ENCODE assay signal across 36 cellular contexts in the genomic region with DNA sequence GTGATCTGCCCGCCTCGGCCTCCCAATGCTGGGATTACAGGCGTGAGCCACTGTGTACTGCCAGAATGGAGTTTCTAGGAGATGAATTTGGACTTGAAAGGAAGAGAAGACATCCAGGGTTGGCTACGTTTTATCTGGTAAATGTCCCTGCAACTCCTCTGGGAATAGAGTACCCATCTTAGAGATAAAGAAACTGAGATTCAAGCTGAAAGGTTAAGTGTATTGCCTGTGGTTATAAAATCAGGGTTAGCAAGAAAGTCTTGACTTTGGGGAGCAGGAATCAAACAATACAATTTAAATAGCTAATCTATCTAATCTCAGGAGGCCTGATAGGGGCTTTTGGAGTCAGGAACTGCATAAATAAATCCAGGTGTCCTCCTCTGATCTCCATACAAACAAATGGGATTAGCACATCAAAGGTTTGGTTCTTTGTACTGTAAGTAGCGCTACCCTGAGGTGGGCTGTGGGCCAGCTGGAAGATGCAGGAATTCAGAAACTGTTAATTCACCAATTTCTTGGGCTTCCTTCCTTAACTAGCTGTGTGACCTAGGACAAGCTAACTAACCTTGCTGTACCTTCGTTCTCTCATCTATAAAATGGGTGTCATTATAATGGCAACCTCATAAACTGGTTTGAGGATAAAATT. TPM values are rescaled to one million over a fixed set of nuclear protein-coding genes. Genes with fewer than 3 reads are reported as not detected.
"Had no signal": no experiment of that assay in that cellular context is flagged by ENCODE, and none has a peak within 500 bp of the region (broad histone marks: within the 10 kb centered on the region; RNA-seq: fewer than 3 reads in every experiment).

No MANE protein-coding gene starts in this region.

- H3K4me3 ChIP-seq: ascending aorta, cardiac muscle cell, heart left ventricle, pancreas, prostate gland, sigmoid colon, thoracic aorta, uterus had no signal

- H3K9me3 ChIP-seq: ascending aorta, heart left ventricle, pancreas, prostate gland, sigmoid colon, thoracic aorta, uterus had no signal

- H3K36me3 ChIP-seq: ascending aorta, cardiac muscle cell, heart left ventricle, pancreas, prostate gland, sigmoid colon, thoracic aorta, uterus, WERI-Rb-1 had no signal

- H3K4me1 Mint-ChIP-seq: activated CD4-positive, alpha-beta T cell treated with anti-CD3 and anti-CD28 coated beads, Interleukin-2, amount 10 ng/mL, durations not matched to agents 24 days and 14 days; activated naive CD4-positive, alpha-beta T cell treated with anti-CD3 and anti-CD28 coated beads, Interleukin-2, amount 10 ng/mL, durations not matched to agents 7 days and 5 days; activated naive CD8-positive, alpha-beta T cell treated with anti-CD3 and anti-CD28 coated beads, Interleukin-2, amount 10 ng/mL, durations not matched to agents 7 days and 5 days; brain; immature natural killer cell; naive thymus-derived CD4-positive, alpha-beta T cell; stimulated activated effector memory CD8-positive, alpha-beta T cell treated with anti-CD3 and anti-CD28 coated beads, Interleukin-12 subunit alpha, Interleukin-12 subunit beta, amount 100 ng/mL, for 72 hours had no signal

- H3K4me3 Mint-ChIP-seq: activated CD4-positive, alpha-beta memory T cell treated with anti-CD3 and anti-CD28 coated beads for 36 hours; activated CD4-positive, alpha-beta T cell treated with anti-CD3 and anti-CD28 coated beads, Interleukin-2, amount 10 ng/mL, durations not matched to agents 24 days and 14 days; activated naive CD4-positive, alpha-beta T cell treated with anti-CD3 and anti-CD28 coated beads, Interleukin-2, amount 10 ng/mL, durations not matched to agents 7 days and 5 days; activated naive CD8-positive, alpha-beta T cell treated with anti-CD3 and anti-CD28 coated beads, Interleukin-2, amount 10 ng/mL, durations not matched to agents 7 days and 5 days; activated T-helper 1 cell treated with anti-CD3 and anti-CD28 coated beads, Interleukin-12 subunit alpha, Interleukin-12 subunit beta, Interleukin-2, Interleukin-4 antibody, amounts not matched to agents 30 ng/mL and 10 ng/mL and 1 ng/mL, durations not matched to agents 14 hours and 24 hours and 36 hours; brain; immature natural killer cell; naive thymus-derived CD4-positive, alpha-beta T cell; stimulated activated effector memory CD8-positive, alpha-beta T cell treated with anti-CD3 and anti-CD28 coated beads, Interleukin-12 subunit alpha, Interleukin-12 subunit beta, amount 100 ng/mL, for 72 hours; stimulated activated naive CD8-positive, alpha-beta T cell treated with anti-CD3 and anti-CD28 coated beads, Interleukin-15, Interleukin-2, amounts not matched to agents 100 ng/mL and 50 ng/mL, for 24 hours had no signal

- H3K27ac Mint-ChIP-seq: activated CD4-positive, alpha-beta memory T cell treated with anti-CD3 and anti-CD28 coated beads for 36 hours; activated CD4-positive, alpha-beta T cell treated with anti-CD3 and anti-CD28 coated beads, Interleukin-2, amount 10 ng/mL, durations not matched to agents 24 days and 14 days; activated naive CD4-positive, alpha-beta T cell treated with anti-CD3 and anti-CD28 coated beads, Interleukin-2, amount 10 ng/mL, durations not matched to agents 7 days and 5 days; activated naive CD8-positive, alpha-beta T cell treated with anti-CD3 and anti-CD28 coated beads, Interleukin-2, amount 10 ng/mL, durations not matched to agents 7 days and 5 days; activated T-helper 1 cell treated with anti-CD3 and anti-CD28 coated beads, Interleukin-12 subunit alpha, Interleukin-12 subunit beta, Interleukin-2, Interleukin-4 antibody, amounts not matched to agents 30 ng/mL and 10 ng/mL and 1 ng/mL, durations not matched to agents 14 hours and 24 hours and 36 hours; brain; immature natural killer cell; naive thymus-derived CD4-positive, alpha-beta T cell; stimulated activated effector memory CD8-positive, alpha-beta T cell treated with anti-CD3 and anti-CD28 coated beads, Interleukin-12 subunit alpha, Interleukin-12 subunit beta, amount 100 ng/mL, for 72 hours; stimulated activated naive CD8-positive, alpha-beta T cell treated with anti-CD3 and anti-CD28 coated beads, Interleukin-15, Interleukin-2, amounts not matched to agents 100 ng/mL and 50 ng/mL, for 24 hours had no signal

- H3K36me3 Mint-ChIP-seq: activated CD4-positive, alpha-beta memory T cell treated with anti-CD3 and anti-CD28 coated beads for 36 hours; activated naive CD4-positive, alpha-beta T cell treated with anti-CD3 and anti-CD28 coated beads, Interleukin-2, amount 10 ng/mL, durations not matched to agents 7 days and 5 days; activated naive CD8-positive, alpha-beta T cell treated with anti-CD3 and anti-CD28 coated beads, Interleukin-2, amount 10 ng/mL, durations not matched to agents 7 days and 5 days; brain; immature natural killer cell; naive thymus-derived CD4-positive, alpha-beta T cell; stimulated activated effector memory CD8-positive, alpha-beta T cell treated with anti-CD3 and anti-CD28 coated beads, Interleukin-12 subunit alpha, Interleukin-12 subunit beta, amount 100 ng/mL, for 72 hours had no signal

- H3K27me3 Mint-ChIP-seq: activated CD4-positive, alpha-beta memory T cell treated with anti-CD3 and anti-CD28 coated beads for 36 hours; activated CD4-positive, alpha-beta T cell treated with anti-CD3 and anti-CD28 coated beads, Interleukin-2, amount 10 ng/mL, durations not matched to agents 24 days and 14 days; activated naive CD4-positive, alpha-beta T cell treated with anti-CD3 and anti-CD28 coated beads, Interleukin-2, amount 10 ng/mL, durations not matched to agents 7 days and 5 days; activated naive CD8-positive, alpha-beta T cell treated with anti-CD3 and anti-CD28 coated beads, Interleukin-2, amount 10 ng/mL, durations not matched to agents 7 days and 5 days had no signal

- H3K4me1 ChIP-seq: ascending aorta, heart left ventricle, pancreas, prostate gland, sigmoid colon, uterus had no signal

- ATAC-seq: esophagus mucosa; heart left ventricle; naive thymus-derived CD4-positive, alpha-beta T cell; pancreas; stimulated activated effector memory CD8-positive, alpha-beta T cell treated with anti-CD3 and anti-CD28 coated beads, Interleukin-12 subunit alpha, Interleukin-12 subunit beta, amount 100 ng/mL, for 72 hours had no signal

- DNase-seq: activated CD4-positive, alpha-beta memory T cell treated with anti-CD3 and anti-CD28 coated beads for 36 hours; activated CD4-positive, alpha-beta T cell treated with anti-CD3 and anti-CD28 coated beads, Interleukin-2, amount 10 ng/mL, durations not matched to agents 24 days and 14 days; activated CD4-positive, CD25-positive, alpha-beta regulatory T cell treated with anti-CD3 and anti-CD28 coated beads, Interleukin-2, amount 50 U/mL, for 72 hours; activated CD8-positive, alpha-beta memory T cell treated with anti-CD3 and anti-CD28 coated beads, Interleukin-2, amount 50 U/mL, for 4 hours; activated effector memory CD4-positive, alpha-beta T cell treated with anti-CD3 and anti-CD28 coated beads, Interleukin-2, amount 50 U/mL, for 16 hours; activated naive CD4-positive, alpha-beta T cell treated with anti-CD3 and anti-CD28 coated beads, Interleukin-2, amount 10 ng/mL, durations not matched to agents 7 days and 5 days; activated naive CD8-positive, alpha-beta T cell treated with anti-CD3 and anti-CD28 coated beads, Interleukin-2, amount 10 ng/mL, durations not matched to agents 7 days and 5 days; activated T-cell treated with anti-CD3 and anti-CD28 coated beads, Interleukin-2, amount 50 U/mL, for 1 hour; cortex of kidney; foreskin fibroblast; heart left ventricle; hypothalamus; immature natural killer cell; kidney; midbrain; naive thymus-derived CD4-positive, alpha-beta T cell; pancreas; retina; sigmoid colon; small intestine; stimulated activated CD4-positive, alpha-beta T cell treated with anti-CD3 and anti-CD28 coated beads, Interleukin-4, amount 100 ng/mL, for 24 hours; trophoblast cell; uterus; WERI-Rb-1 had no signal

- H3K9me3 Mint-ChIP-seq: activated CD4-positive, alpha-beta memory T cell treated with anti-CD3 and anti-CD28 coated beads for 36 hours; activated CD4-positive, alpha-beta T cell treated with anti-CD3 and anti-CD28 coated beads, Interleukin-2, amount 10 ng/mL, durations not matched to agents 24 days and 14 days; activated naive CD4-positive, alpha-beta T cell treated with anti-CD3 and anti-CD28 coated beads, Interleukin-2, amount 10 ng/mL, durations not matched to agents 7 days and 5 days; activated naive CD8-positive, alpha-beta T cell treated with anti-CD3 and anti-CD28 coated beads, Interleukin-2, amount 10 ng/mL, durations not matched to agents 7 days and 5 days; activated T-helper 1 cell treated with anti-CD3 and anti-CD28 coated beads, Interleukin-12 subunit alpha, Interleukin-12 subunit beta, Interleukin-2, Interleukin-4 antibody, amounts not matched to agents 30 ng/mL and 10 ng/mL and 1 ng/mL, durations not matched to agents 14 hours and 24 hours and 36 hours; brain; immature natural killer cell; naive thymus-derived CD4-positive, alpha-beta T cell; stimulated activated naive CD8-positive, alpha-beta T cell treated with anti-CD3 and anti-CD28 coated beads, Interleukin-15, Interleukin-2, amounts not matched to agents 100 ng/mL and 50 ng/mL, for 24 hours had no signal

- H3K27ac ChIP-seq: ascending aorta, cardiac muscle cell, heart left ventricle, pancreas, prostate gland, sigmoid colon, thoracic aorta, uterus, WERI-Rb-1 had no signal

- H3K27me3 ChIP-seq: ascending aorta, cardiac muscle cell, pancreas, sigmoid colon, uterus had no signal

RNA-seq across cellular contexts. Expression of a gene that starts 45.1 kb away (rescaled TPM):
- total RNA-seq: activated CD4-positive, alpha-beta memory T cell treated with anti-CD3 and anti-CD28 coated beads for 36 hours; activated CD4-positive, alpha-beta T cell treated with anti-CD3 and anti-CD28 coated beads, Interleukin-2, amount 10 ng/mL, durations not matched to agents 24 days and 14 days; activated CD8-positive, alpha-beta memory T cell treated with anti-CD3 and anti-CD28 coated beads for 36 hours; activated naive CD8-positive, alpha-beta T cell treated with anti-CD3 and anti-CD28 coated beads, Interleukin-2, amount 10 ng/mL, durations not matched to agents 7 days and 5 days; activated T-helper 1 cell treated with anti-CD3 and anti-CD28 coated beads, Interleukin-12 subunit alpha, Interleukin-12 subunit beta, Interleukin-2, Interleukin-4 antibody, amounts not matched to agents 30 ng/mL and 10 ng/mL and 1 ng/mL, durations not matched to agents 14 hours and 24 hours and 36 hours; naive thymus-derived CD4-positive, alpha-beta T cell; T-helper 1 cell treated with Interleukin-12 subunit alpha and Interleukin-12 subunit beta and Interleukin-4 antibody, amounts not matched to agents 30 ng/mL and 1 ng/mL, for 36 hours had no signal
- polyA plus RNA-seq: immature natural killer cell; naive thymus-derived CD4-positive, alpha-beta T cell; neural cell had no signal
